In genomic region chr11:2741377-2742131, GRCh38 we compare ENCODE assay signal across 2 cellular contexts.
TF ChIP-seq lines count a peak whose summit lies in the region.

No MANE protein-coding gene starts in this region.

TF ChIP-seq in SK-N-SH treated with all-trans-retinoic acid at 6 μM for 48 hours, 23 proteins besides CTCF, POLR2A, EP300 and RAD21 (continued from another document):
- TF ChIP-seq PATZ1 (CRISPR knock-in tag; IDR thresholded peaks at IDR 0.05; ENCODE audit: borderline replicate concordance) (no peak), CSRNP3 (CRISPR knock-in tag; IDR thresholded peaks at IDR 0.05) (no peak), OSR1 (CRISPR knock-in tag; IDR thresholded peaks at IDR 0.05) (no peak), CSDC2 (CRISPR knock-in tag; IDR thresholded peaks at IDR 0.05) (no peak), TSHZ2 (CRISPR knock-in tag; IDR thresholded peaks at IDR 0.05) (no peak), TCF4 (CRISPR knock-in tag; IDR thresholded peaks at IDR 0.05; ENCODE audit: borderline replicate concordance) (no peak), ESRRG (CRISPR knock-in tag; IDR thresholded peaks at IDR 0.05) (no peak), CREB5 (CRISPR knock-in tag; IDR thresholded peaks at IDR 0.05; ENCODE audit: low read depth) (no peak), ZC3H10 (CRISPR knock-in tag; IDR thresholded peaks at IDR 0.05) (no peak)

TF ChIP-seq in SK-N-SH, 30 proteins besides CTCF, POLR2A, EP300 and RAD21 (continued from another document):
- no peak for TF ChIP-seq REST (IDR thresholded peaks at IDR 0.05; ENCODE audit: low read depth, low read length)
- TF ChIP-seq GATA2 (CRISPR knock-in tag; IDR thresholded peaks at IDR 0.05), result no peak
- no peak for TF ChIP-seq RFX5 (IDR thresholded peaks at IDR 0.05; ENCODE audit: low read length)
- TF ChIP-seq JUND (IDR thresholded peaks at IDR 0.05), result no peak
TF ChIP-seq in SK-N-SH: peak in this region for 0.
